ENCODE assay signal across 14 cellular contexts in genomic region chr5:7664208-7664607, GRCh38.
DNase-seq lines count a peak whose midpoint lies in the region; ATAC-seq and TF ChIP-seq lines count a peak whose summit lies in the region.
"Had no signal": no experiment of that assay in that cellular context is flagged by ENCODE, and none has a peak within 500 bp of the region (broad histone marks: within the 10 kb centered on the region; RNA-seq: fewer than 3 reads in every experiment).

No MANE protein-coding gene starts in this region.

- H3K27ac Mint-ChIP-seq in WTC11 = peak overlapping the region; percentile 86
- H3K27ac Mint-ChIP-seq: CD4-positive, alpha-beta memory T cell had no signal

- DNase-seq in WTC11 (ENCODE audit: low spot score) = no peak
- no peak for DNase-seq in NCI-H2196 treated with DMSO at 0.1 percent for 48 hours (lab: John Stamatoyannopoulos, UW; ENCODE audit: unreplicated experiment)
- no peak for DNase-seq in foreskin melanocyte
- no peak for DNase-seq in epidermal melanocyte (ENCODE audit: insufficient read length, low spot score)
- no peak for DNase-seq in germinal center (ENCODE audit: low spot score)
- DNase-seq: C1 segment of cervical spinal cord; Calu3; CD4-positive, alpha-beta memory T cell; COR-L47; DMS79; GF-D8; GM23248 had no signal

- peaks cover 5% of the 10 kb centered on the region for H3K9me3 Mint-ChIP-seq in WTC11

- H3K27me3 Mint-ChIP-seq in WTC11 (ENCODE audit: low read depth) = no peaks in the 10 kb centered on the region
- H3K27me3 Mint-ChIP-seq: CD4-positive, alpha-beta memory T cell had no signal

- CTCF ChIA-PET in WTC11 (lab: Charles Lee) = interaction anchor here (1.1 to 1.2 kb wide), 2 partner anchors 9 to 91 kb away, joined by 3 to 4 read pairs; no protein-coding TSS in a partner anchor

- POLR2A ChIA-PET in WTC11 (lab: Charles Lee) = interaction anchor here (0.6 kb wide), 1 partner anchor 17 kb away, joined by 3 read pairs; no protein-coding TSS in a partner anchor

- H3K4me1 Mint-ChIP-seq in WTC11 = peaks cover 72% of the 10 kb centered on the region

- ATAC-seq in GM18868 (IDR thresholded peaks at IDR 0.05; ENCODE audit: unreplicated experiment) = peak; percentile 84
- ATAC-seq in HG02852 (IDR thresholded peaks at IDR 0.05; ENCODE audit: unreplicated experiment) = peak; percentile 48
- no peak for ATAC-seq in WTC11

- H3K36me3 Mint-ChIP-seq in WTC11 = peaks cover 36% of the 10 kb centered on the region
- H3K36me3 Mint-ChIP-seq: CD4-positive, alpha-beta memory T cell had no signal

- TF ChIP-seq CTCF in WTC11 (IDR thresholded peaks at IDR 0.05) = no peak

- H3K4me3 Mint-ChIP-seq in WTC11 = no peak overlapping the region

TF ChIP-seq in WTC11, 78 proteins besides CTCF, POLR2A, EP300 and RAD21:
- TF ChIP-seq ZBTB43 (CRISPR knock-in tag; IDR thresholded peaks at IDR 0.05) (no peak), PRRX2 (CRISPR knock-in tag; IDR thresholded peaks at IDR 0.05) (no peak), CBFB (CRISPR knock-in tag; IDR thresholded peaks at IDR 0.05; ENCODE audit: low read depth) (no peak), ESRRA (CRISPR knock-in tag; IDR thresholded peaks at IDR 0.05; ENCODE audit: borderline replicate concordance) (no peak), TP53 (CRISPR knock-in tag; IDR thresholded peaks at IDR 0.05) (no peak), JAZF1 (CRISPR knock-in tag; IDR thresholded peaks at IDR 0.05) (no peak), AR (CRISPR knock-in tag; IDR thresholded peaks at IDR 0.05) (no peak), E2F4 (CRISPR knock-in tag; IDR thresholded peaks at IDR 0.05; ENCODE audit: borderline replicate concordance, low read depth) (no peak), ZNF423 (CRISPR knock-in tag; IDR thresholded peaks at IDR 0.05) (no peak), GABPB1 (CRISPR knock-in tag; IDR thresholded peaks at IDR 0.05) (no peak)
